Comparison of ENCODE assay signal across 12 cellular contexts in genomic region chr17:73521376-73521775, GRCh38.
"Had no signal": no experiment of that assay in that cellular context is flagged by ENCODE, and none has a peak within 500 bp of the region (broad histone marks: within the 10 kb centered on the region; RNA-seq: fewer than 3 reads in every experiment).

No MANE protein-coding gene starts in this region.

- DNase-seq: activated CD4-positive, alpha-beta T cell treated with anti-CD3 and anti-CD28 coated beads, Interleukin-2, amount 50 U/mL, for 1 hour; activated CD4-positive, CD25-positive, alpha-beta regulatory T cell; activated naive CD8-positive, alpha-beta T cell treated with anti-CD3 and anti-CD28 coated beads for 36 hours; amygdala; body of pancreas; caudate nucleus; left lung; mammary epithelial cell had no signal

- H3K36me3 ChIP-seq: gastroesophageal sphincter, left lung, neutrophil, thyroid gland had no signal

- H3K9me3 ChIP-seq: body of pancreas, gastroesophageal sphincter, left lung, neutrophil, thyroid gland had no signal

- H3K4me1 ChIP-seq: body of pancreas, gastroesophageal sphincter, left lung, thyroid gland had no signal

- H3K4me3 ChIP-seq: body of pancreas, gastroesophageal sphincter, left lung, thyroid gland had no signal

- ATAC-seq: body of pancreas; gastroesophageal sphincter; stimulated activated effector memory CD8-positive, alpha-beta T cell treated with anti-CD3 and anti-CD28 coated beads, Interleukin-12 subunit alpha, Interleukin-12 subunit beta, amount 100 ng/mL, for 72 hours had no signal

- H3K27ac ChIP-seq: body of pancreas, gastroesophageal sphincter, left lung, neutrophil, thyroid gland had no signal
